Comparison of ENCODE assay signal across 18 cellular contexts in genomic region chr5:75677607-75678006, GRCh38. TPM values are rescaled to one million over a fixed set of nuclear protein-coding genes. Genes with fewer than 3 reads are reported as not detected.
DNase-seq lines count a peak whose midpoint lies in the region; ATAC-seq and TF ChIP-seq lines count a peak whose summit lies in the region.
"Had no signal": no experiment of that assay in that cellular context is flagged by ENCODE, and none has a peak within 500 bp of the region (broad histone marks: within the 10 kb centered on the region; RNA-seq: fewer than 3 reads in every experiment).

No MANE protein-coding gene starts in this region.

- no peaks in the 10 kb centered on the region for H3K27me3 Mint-ChIP-seq in activated CD4-positive, alpha-beta T cell treated with anti-CD3 and anti-CD28 coated beads for 36 hours
- no peaks in the 10 kb centered on the region for H3K27me3 Mint-ChIP-seq in activated B cell treated with CpG ODN at 0.5 μM for 24 hours

- POLR2A ChIA-PET in activated CD4-positive, alpha-beta T cell treated with anti-CD3 and anti-CD28 coated beads for 36 hours (lab: Charles Lee): interaction anchor here (0.6 kb wide), 1 partner anchor 28 kb away, joined by 3 read pairs; no protein-coding TSS in a partner anchor
- POLR2A ChIA-PET in activated B cell treated with CpG ODN at 0.5 μM for 24 hours (lab: Charles Lee): interaction anchor here (0.7 kb wide), 1 partner anchor 52 kb away, joined by 4 read pairs; no protein-coding TSS in a partner anchor

- peaks cover 18% of the 10 kb centered on the region for H3K36me3 Mint-ChIP-seq in activated CD4-positive, alpha-beta T cell treated with anti-CD3 and anti-CD28 coated beads for 36 hours (ENCODE audit: low read depth)
- H3K36me3 Mint-ChIP-seq in activated B cell treated with CpG ODN at 0.5 μM for 24 hours (ENCODE audit: low read depth): peaks cover 42% of the 10 kb centered on the region

- peaks cover 13% of the 10 kb centered on the region for H3K4me1 Mint-ChIP-seq in activated CD4-positive, alpha-beta T cell treated with anti-CD3 and anti-CD28 coated beads for 36 hours
- no peaks in the 10 kb centered on the region for H3K4me1 Mint-ChIP-seq in activated B cell treated with CpG ODN at 0.5 μM for 24 hours

- DNase-seq in activated CD4-positive, alpha-beta T cell treated with anti-CD3 and anti-CD28 coated beads for 36 hours: no peak
- no peak for DNase-seq in activated CD4-positive, alpha-beta T cell treated with anti-CD3 and anti-CD28 coated beads for 48 hours
- no peak for DNase-seq in activated B cell treated with CpG ODN at 0.5 μM for 24 hours
- no peak for DNase-seq in effector memory CD4-positive, alpha-beta T cell
- DNase-seq in brain microvascular endothelial cell: no peak
- DNase-seq in A172 (ENCODE audit: low spot score): no peak
- DNase-seq: amniotic stem cell, EL, gastrocnemius medialis, MV-4-11, NCI-H2081 treated with DMSO at 0.1 percent for 48 hours, posterior cingulate gyrus, small intestine, trophoblast cell had no signal

- H2AFZ ChIP-seq in parathyroid adenoma: peak overlapping the region; percentile 53

- H3K4me2 ChIP-seq in parathyroid adenoma (ENCODE audit: low read length): peak overlapping the region; percentile 57
- H3K4me2 ChIP-seq: A549 had no signal

- in situ Hi-C loops in brain microvascular endothelial cell (cut with HindIII; ENCODE audit: low pct_ligation_motif_present, low sequenced_read_pairs): no loop called here

- ATAC-seq in activated CD4-positive, alpha-beta T cell treated with anti-CD3 and anti-CD28 coated beads for 36 hours: peak; percentile 14
- ATAC-seq in activated B cell treated with CpG ODN at 0.5 μM for 24 hours (ENCODE audit: low read depth) (no peak), GM21423 (IDR thresholded peaks at IDR 0.05; ENCODE audit: unreplicated experiment) (no peak)
- ATAC-seq: A549, gastrocnemius medialis had no signal

- no peaks in the 10 kb centered on the region for H3K9me3 Mint-ChIP-seq in activated CD4-positive, alpha-beta T cell treated with anti-CD3 and anti-CD28 coated beads for 36 hours (ENCODE audit: low read depth)
- H3K9me3 Mint-ChIP-seq in activated B cell treated with CpG ODN at 0.5 μM for 24 hours: no peaks in the 10 kb centered on the region

- CTCF ChIA-PET in activated CD4-positive, alpha-beta T cell treated with anti-CD3 and anti-CD28 coated beads for 36 hours (lab: Charles Lee): interaction anchor here (0.6 to 2.6 kb wide), 4 partner anchors 8 to 24 kb away, joined by 3 to 7 read pairs (median 4); no protein-coding TSS in a partner anchor
- CTCF ChIA-PET in activated B cell treated with CpG ODN at 0.5 μM for 24 hours (lab: Charles Lee): no interaction called here

- H3K4me3 ChIP-seq in effector memory CD4-positive, alpha-beta T cell (ENCODE audit: insufficient read depth, low read depth, low read length, poor library complexity, severe bottlenecking): no peak overlapping the region
- H3K4me3 ChIP-seq in parathyroid adenoma (ENCODE audit: low read depth, low read length): peak overlapping the region; percentile 12
- H3K4me3 ChIP-seq in brain microvascular endothelial cell (ENCODE audit: low read depth, low read length): no peak overlapping the region
- H3K4me3 ChIP-seq: A549, gastrocnemius medialis, SJSA1 had no signal

- H3K79me2 ChIP-seq in parathyroid adenoma: no peaks in the 10 kb centered on the region

- no peak overlapping the region for H3K9ac ChIP-seq in parathyroid adenoma

- no peak overlapping the region for H3K4me3 Mint-ChIP-seq in activated CD4-positive, alpha-beta T cell treated with anti-CD3 and anti-CD28 coated beads for 36 hours
- no peak overlapping the region for H3K4me3 Mint-ChIP-seq in activated B cell treated with CpG ODN at 0.5 μM for 24 hours

- H3K36me3 ChIP-seq in effector memory CD4-positive, alpha-beta T cell (ENCODE audit: control insufficient read depth, insufficient read depth, low read length): peaks cover 15% of the 10 kb centered on the region
- H3K36me3 ChIP-seq in parathyroid adenoma (ENCODE audit: control insufficient read depth, insufficient read depth, low read length): no peaks in the 10 kb centered on the region
- H3K36me3 ChIP-seq in brain microvascular endothelial cell (replicated peaks): no peaks in the 10 kb centered on the region

- peak overlapping the region; percentile 48 for H3K27ac Mint-ChIP-seq in activated CD4-positive, alpha-beta T cell treated with anti-CD3 and anti-CD28 coated beads for 36 hours
- H3K27ac Mint-ChIP-seq in activated B cell treated with CpG ODN at 0.5 μM for 24 hours: peak overlapping the region; percentile 10

- H3K4me1 ChIP-seq in effector memory CD4-positive, alpha-beta T cell (ENCODE audit: control insufficient read depth, insufficient read depth, low read length, poor library complexity, severe bottlenecking): no peaks in the 10 kb centered on the region
- H3K4me1 ChIP-seq in parathyroid adenoma: peaks cover 20% of the 10 kb centered on the region

- intact Hi-C loops in activated CD4-positive, alpha-beta T cell treated with anti-CD3 and anti-CD28 coated beads for 36 hours (cut with DNase I, micrococcal nuclease): loop anchor here in 1 of 2 experiments (10.0 kb wide), 1 partner anchor 743 kb away; no protein-coding TSS in a partner anchor
- intact Hi-C loops in activated B cell treated with CpG ODN at 0.5 μM for 24 hours (cut with micrococcal nuclease): loop anchor here (10.0 kb wide), 1 partner anchor 103 kb away; no protein-coding TSS in a partner anchor

- no peaks in the 10 kb centered on the region for H3K27me3 ChIP-seq in effector memory CD4-positive, alpha-beta T cell (replicated peaks; ENCODE audit: control insufficient read depth, insufficient read depth, low read length, poor library complexity, severe bottlenecking)
- no peaks in the 10 kb centered on the region for H3K27me3 ChIP-seq in parathyroid adenoma (ENCODE audit: control insufficient read depth, insufficient read depth, low read length)
- no peaks in the 10 kb centered on the region for H3K27me3 ChIP-seq in brain microvascular endothelial cell (replicated peaks)
- H3K27me3 ChIP-seq: gastrocnemius medialis, SJSA1 had no signal

- TF ChIP-seq CTCF in activated B cell treated with CpG ODN at 0.5 μM for 24 hours (IDR thresholded peaks at IDR 0.05): no peak
- TF ChIP-seq CTCF in parathyroid adenoma (IDR thresholded peaks at IDR 0.05): no peak
- no peak for TF ChIP-seq CTCF in brain microvascular endothelial cell (IDR thresholded peaks at IDR 0.05; ENCODE audit: low read depth, low read length, missing control alignments)

- peak overlapping the region; percentile 44 for H3K27ac ChIP-seq in effector memory CD4-positive, alpha-beta T cell (ENCODE audit: insufficient read depth, low read length, poor library complexity, severe bottlenecking)
- H3K27ac ChIP-seq in parathyroid adenoma: peak overlapping the region; percentile 66
- H3K27ac ChIP-seq in brain microvascular endothelial cell: no peak overlapping the region
- H3K27ac ChIP-seq: A549, gastrocnemius medialis, SJSA1 had no signal

- H3K9me3 ChIP-seq in effector memory CD4-positive, alpha-beta T cell (ENCODE audit: control insufficient read depth, low read length): no peaks in the 10 kb centered on the region
- no peaks in the 10 kb centered on the region for H3K9me3 ChIP-seq in parathyroid adenoma (ENCODE audit: control insufficient read depth, low read length)
- H3K9me3 ChIP-seq: A549, gastrocnemius medialis, SJSA1 had no signal

RNA-seq across cellular contexts. Expression of gene POC5, which starts 39.6 kb away (rescaled TPM):
- total RNA-seq in activated CD4-positive, alpha-beta T cell treated with anti-CD3 and anti-CD28 coated beads for 36 hours: 10 to 100 TPM; 20.2 to 20.3 TPM
- 27.6 and 29.8 TPM in 2 replicates for total RNA-seq in activated B cell treated with CpG ODN at 0.5 μM for 24 hours
- total RNA-seq in A172 (2014; rRNA removed; shearing (Covaris generic)): 40.1 and 44.4 TPM in 2 replicates
